Comparison of ENCODE assay signal across 8 cellular contexts in the genomic region with DNA sequence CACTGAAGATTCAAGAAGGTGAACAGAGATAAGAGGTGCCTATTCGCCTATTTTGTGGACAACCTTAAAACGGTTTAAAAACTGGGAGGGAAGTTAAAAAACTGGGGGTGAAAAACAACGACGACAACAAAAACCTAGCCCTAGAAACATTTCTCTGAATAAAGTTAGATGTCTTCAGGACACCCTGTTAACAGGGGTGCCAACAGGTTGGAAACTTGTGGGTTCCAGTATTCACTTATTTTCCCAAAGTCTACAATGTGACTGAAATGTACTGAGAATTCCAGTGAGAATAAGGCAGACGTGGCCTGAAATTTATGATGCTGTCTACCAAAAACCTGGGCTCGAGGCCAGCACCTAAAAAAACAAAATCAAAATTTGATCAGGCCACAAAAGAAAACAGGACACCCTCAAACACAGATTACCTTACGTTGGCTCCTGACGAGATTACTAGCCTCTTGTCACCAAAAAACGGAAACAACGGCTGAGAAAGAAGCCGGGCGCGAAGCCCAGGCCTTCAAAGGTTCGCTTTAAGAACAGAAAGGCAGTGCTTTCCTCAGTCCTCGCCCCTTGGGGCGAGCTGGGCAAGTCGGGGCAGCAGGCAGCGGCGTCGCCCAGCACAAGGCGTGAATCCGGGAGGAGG. TPM values are rescaled to one million over a fixed set of nuclear protein-coding genes. Genes with fewer than 3 reads are reported as not detected.
DNase-seq lines count a peak whose midpoint lies in the region; ATAC-seq and TF ChIP-seq lines count a peak whose summit lies in the region.

No MANE protein-coding gene starts in this region.

- ATAC-seq in GM19452 (IDR thresholded peaks at IDR 0.05; ENCODE audit: unreplicated experiment) (peak; percentile 42), HG03460 (IDR thresholded peaks at IDR 0.05; ENCODE audit: unreplicated experiment) (peak; percentile 44), left lung (peak; percentile 68)

- TF ChIP-seq CTCF in BJ (IDR thresholded peaks at IDR 0.05; ENCODE audit: insufficient read depth, low read depth, low read length) (no peak), astrocyte of the spinal cord (IDR thresholded peaks at IDR 0.05; ENCODE audit: low read depth, low read length) (no peak), left lung (IDR thresholded peaks at IDR 0.05) (no peak), transverse colon (IDR thresholded peaks at IDR 0.05) (no peak)

- peaks cover 15 to 40% of the 10 kb centered on the region in 2 donors for H3K4me1 ChIP-seq in left lung
- peaks cover 10 to 37% (median 20%) of the 10 kb centered on the region in 4 donors for H3K4me1 ChIP-seq in transverse colon

- intact Hi-C loops in left lung (cut with DNase I), result no loop called here
- intact Hi-C loops in transverse colon (cut with DNase I; ENCODE audit: low total_unique reads), result no loop called here

- CTCF ChIA-PET in BJ (lab: Yijun Ruan, JAX), result interaction anchor here (1.0 to 1.9 kb wide), 5 partner anchors 12 to 416 kb away, joined by 3 to 8 read pairs (median 5); no protein-coding TSS in a partner anchor

- no peak for TF ChIP-seq EP300 in transverse colon (IDR thresholded peaks at IDR 0.05; ENCODE audit: low read depth)

- DNase-seq in BJ (ENCODE audit: low read depth), result no peak
- DNase-seq in astrocyte of the spinal cord (ENCODE audit: low read depth, low spot score), result no peak
- DNase-seq in left lung, result no peak
- no peak for DNase-seq in transverse colon
- DNase-seq in GM03348 (ENCODE audit: low spot score), result no peak
- no peak for DNase-seq in T-helper 9 cell

- TF ChIP-seq POLR2A in transverse colon (IDR thresholded peaks at IDR 0.05), result no peak

- H3K36me3 ChIP-seq in BJ (ENCODE audit: control insufficient read depth, insufficient read depth, low read length) (no peaks in the 10 kb centered on the region), left lung (peaks cover 0 to 6% of the 10 kb centered on the region in 2 donors), transverse colon (no peaks in the 10 kb centered on the region)

- POLR2A ChIA-PET in BJ (lab: Charles Lee), result interaction anchor here (0.6 kb wide), 1 partner anchor 8 kb away, joined by 3 read pairs; no protein-coding TSS in a partner anchor

- H3K27ac ChIP-seq in left lung (peak overlapping the region; percentile 97 to 99), transverse colon (peak overlapping the region; percentile 93 to 99 (median 98))

- 1 to 5% methylated on average over 8 to 20 of the region's 22 CpGs for WGBS in transverse colon (ENCODE audit: low coverage in 1 of 2), 2 donors

- H3K9me3 ChIP-seq in left lung (no peaks in the 10 kb centered on the region), transverse colon (no peaks in the 10 kb centered on the region)

- peak overlapping the region; percentile 76 for H3K4me3 ChIP-seq in BJ (ENCODE audit: low read depth, low read length)
- peak overlapping the region; percentile 81 for H3K4me3 ChIP-seq in astrocyte of the spinal cord (ENCODE audit: low read depth, low read length)
- peak overlapping the region; percentile 93 to 94 for H3K4me3 ChIP-seq in left lung
- H3K4me3 ChIP-seq in transverse colon, result peak overlapping the region; percentile 67 to 85 (median 72)

- H3K27me3 ChIP-seq in BJ (ENCODE audit: control insufficient read depth, insufficient read depth, low read length) (no peaks in the 10 kb centered on the region), left lung (no peaks in the 10 kb centered on the region), transverse colon (no peaks in the 10 kb centered on the region)

- in situ Hi-C loops in astrocyte of the spinal cord (cut with HindIII; ENCODE audit: low sequenced_read_pairs) (no loop called here), transverse colon (cut with MboI; ENCODE audit: low pct_ligation_motif_present in 1 of 4, low pct_unique_long_range_greater_than_20kb in 1 of 4, low sequenced_read_pairs in 3 of 4) (loop anchor here in 2 of 4 donors (10.0 to 25.0 kb wide), 2 partner anchors 380 to 527 kb away; a partner anchor contains a TSS)

RNA-seq across cellular contexts. Expression of a gene that starts 0.9 kb away (rescaled TPM):
- 22.6 and 56.2 TPM in 2 replicates for polyA plus RNA-seq in BJ (2011; rRNA removed)
- 23.0 and 32.2 TPM in 2 replicates for polyA minus RNA-seq in BJ (2011; rRNA and poly(A)+ RNA removed)
- 10 to 100 TPM; 22.5 to 30.1 TPM for total RNA-seq in left lung
- 10 to 100 TPM in 3 of 4 donors, 1 to 10 TPM in 1; 3.4 to 40.6 (median 21.6) TPM for total RNA-seq in transverse colon
